15 cellular contexts compared by ENCODE assay signal in the genomic region with DNA sequence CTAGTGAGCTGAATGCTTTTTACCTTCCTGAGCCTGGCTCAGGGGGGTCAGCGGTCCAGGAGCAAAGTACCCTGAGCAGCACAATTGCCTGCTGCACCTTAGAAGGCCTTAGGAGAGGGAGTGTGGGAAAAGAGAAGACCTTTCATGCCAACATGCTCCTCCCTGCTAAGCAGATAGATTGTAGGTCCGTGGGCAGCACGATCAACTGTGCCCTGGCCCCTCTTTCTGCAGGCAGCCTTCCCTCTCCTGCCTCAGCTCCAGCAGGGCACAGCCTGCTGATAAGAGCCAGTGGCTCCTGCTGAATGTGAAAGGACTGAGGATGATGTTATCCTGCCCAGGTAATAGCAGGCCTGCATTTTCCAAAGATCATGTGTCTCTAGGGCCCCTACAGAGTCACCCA.
"Had no signal": no experiment of that assay in that cellular context is flagged by ENCODE, and none has a peak within 500 bp of the region (broad histone marks: within the 10 kb centered on the region; RNA-seq: fewer than 3 reads in every experiment).

No MANE protein-coding gene starts in this region.

- ATAC-seq: activated CD4-positive, CD25-positive, alpha-beta regulatory T cell treated with anti-CD3 and anti-CD28 coated beads, Interleukin-2, amount 50 U/mL, for 24 hours; effector memory CD8-positive, alpha-beta T cell; gastroesophageal sphincter; stimulated activated effector memory CD8-positive, alpha-beta T cell treated with anti-CD3 and anti-CD28 coated beads, Interleukin-12 subunit alpha, Interleukin-12 subunit beta, amount 100 ng/mL, for 72 hours had no signal

- H3K9me3 Mint-ChIP-seq: effector memory CD8-positive, alpha-beta T cell; neural progenitor cell; stimulated activated effector memory CD8-positive, alpha-beta T cell treated with anti-CD3 and anti-CD28 coated beads, Interleukin-12 subunit alpha, Interleukin-12 subunit beta, amount 100 ng/mL, for 72 hours; T-helper 2 cell treated with Interferon-gamma antibody and Interleukin-4, amounts not matched to agents 5 μg/mL and 100 μg/mL, for 36 hours; type B pancreatic cell had no signal

- H3K27ac Mint-ChIP-seq: effector memory CD8-positive, alpha-beta T cell; stimulated activated effector memory CD8-positive, alpha-beta T cell treated with anti-CD3 and anti-CD28 coated beads, Interleukin-12 subunit alpha, Interleukin-12 subunit beta, amount 100 ng/mL, for 72 hours; T-helper 2 cell treated with Interferon-gamma antibody and Interleukin-4, amounts not matched to agents 5 μg/mL and 100 μg/mL, for 36 hours; type B pancreatic cell had no signal

- H3K4me1 ChIP-seq: parathyroid adenoma had no signal

- H3K36me3 ChIP-seq: gastroesophageal sphincter, neural progenitor cell had no signal

- H3K4me3 ChIP-seq: gastroesophageal sphincter, hepatocyte, neural progenitor cell, skin epidermis had no signal

- FAIRE-seq: astrocyte had no signal

- H3K9ac ChIP-seq: neural progenitor cell, parathyroid adenoma had no signal

- DNase-seq: activated CD4-positive, alpha-beta T cell treated with anti-CD3 and anti-CD28 coated beads, Interleukin-2, amount 50 U/mL, for 48 hours; cortex of kidney; effector memory CD8-positive, alpha-beta T cell; retina had no signal

- H3K9me3 ChIP-seq: gastroesophageal sphincter had no signal

- H3K27ac ChIP-seq: epithelial cell of prostate, hepatocyte, neural progenitor cell, parathyroid adenoma had no signal

- H2AFZ ChIP-seq: hepatocyte, neural progenitor cell, parathyroid adenoma had no signal

- H3K4me2 ChIP-seq: hepatocyte, neural progenitor cell had no signal

- H3K79me2 ChIP-seq: hepatocyte, parathyroid adenoma had no signal

- H3K4me3 Mint-ChIP-seq: effector memory CD8-positive, alpha-beta T cell; neural progenitor cell; stimulated activated effector memory CD8-positive, alpha-beta T cell treated with anti-CD3 and anti-CD28 coated beads, Interleukin-12 subunit alpha, Interleukin-12 subunit beta, amount 100 ng/mL, for 72 hours; T-helper 2 cell treated with Interferon-gamma antibody and Interleukin-4, amounts not matched to agents 5 μg/mL and 100 μg/mL, for 36 hours; type B pancreatic cell had no signal

- H3K36me3 Mint-ChIP-seq: neural progenitor cell, type B pancreatic cell had no signal
